ENCODE assay signal across 31 cellular contexts in genomic region chr12:264269-264668, GRCh38. TPM values are rescaled to one million over a fixed set of nuclear protein-coding genes. Genes with fewer than 3 reads are reported as not detected.
"Had no signal": no experiment of that assay in that cellular context is flagged by ENCODE, and none has a peak within 500 bp of the region (broad histone marks: within the 10 kb centered on the region; RNA-seq: fewer than 3 reads in every experiment).

No MANE protein-coding gene starts in this region.

- H3K27me3 ChIP-seq: dorsolateral prefrontal cortex, ovary, thyroid gland, vagina had no signal

- H3K4me3 ChIP-seq: dorsolateral prefrontal cortex, heart right ventricle, left lung, mucosa of descending colon, ovary, psoas muscle, skin epidermis, suprapubic skin, thyroid gland, vagina had no signal

- H3K4me1 ChIP-seq: left lung, psoas muscle, suprapubic skin had no signal

- DNase-seq: dorsolateral prefrontal cortex; effector CD4-positive, alpha-beta T cell; foreskin melanocyte; glutamatergic neuron; heart right ventricle; hippocampal formation; left cardiac atrium; left lung; mesenchymal stem cell; mucosa of descending colon; occipital lobe; ovary; posterior cingulate gyrus; psoas muscle; right cardiac atrium; stimulated activated CD4-positive, alpha-beta T cell treated with anti-CD3 and anti-CD28 coated beads, Interleukin-12 subunit alpha, Interleukin-12 subunit beta, amount 100 ng/mL, for 4 hours; stimulated activated CD4-positive, alpha-beta T cell treated with anti-CD3 and anti-CD28 coated beads, Interleukin-1b, Interleukin-23, amount 100 ng/mL, for 48 hours; stimulated activated CD4-positive, alpha-beta T cell treated with anti-CD3 and anti-CD28 coated beads, Interleukin-4, amount 100 ng/mL, for 1 hour; stimulated activated CD8-positive, alpha-beta memory T cell treated with anti-CD3 and anti-CD28 coated beads, Interleukin-4, amount 100 ng/mL, for 48 hours; stimulated activated naive CD4-positive, alpha-beta T cell; stimulated activated naive CD8-positive, alpha-beta T cell treated with anti-CD3 and anti-CD28 coated beads, Interleukin-15, amount 100 ng/mL, for 72 hours; thyroid gland had no signal

- H3K36me3 ChIP-seq: heart right ventricle, left lung, ovary, suprapubic skin, thyroid gland, vagina had no signal

- H3K9me3 ChIP-seq: heart right ventricle, left lung, mucosa of descending colon, ovary, psoas muscle, suprapubic skin, thyroid gland, vagina had no signal

- ATAC-seq: esophagus mucosa; left lung; mucosa of descending colon; stimulated activated naive CD8-positive, alpha-beta T cell treated with anti-CD3 and anti-CD28 coated beads, Interleukin-15, amount 100 ng/mL, for 72 hours had no signal

- H3K27ac ChIP-seq: dorsolateral prefrontal cortex, heart right ventricle, left lung, ovary, psoas muscle, skin epidermis, suprapubic skin, thyroid gland, vagina had no signal

RNA-seq across cellular contexts. Expression of gene SLC6A13, which starts 1.6 kb away (rescaled TPM):
- total RNA-seq: esophagus mucosa, kidney epithelial cell, lower leg skin, lung microvascular endothelial cell, mucosa of descending colon, suprapubic skin, ureter, vagina had no signal

RNA-seq across cellular contexts. Expression of gene SLC6A12, which starts 50.3 kb away (rescaled TPM):
- total RNA-seq: kidney epithelial cell, lung microvascular endothelial cell, vagina had no signal
- polyA plus RNA-seq: naive thymus-derived CD8-positive, alpha-beta T cell had no signal
